In genomic region chr9:89020754-89021153, GRCh38 we compare ENCODE assay signal across 2 cellular contexts.
TF ChIP-seq lines count a peak whose summit lies in the region.

No MANE protein-coding gene starts in this region.

TF ChIP-seq in SK-N-SH treated with all-trans-retinoic acid at 6 μM for 48 hours, 23 proteins besides CTCF, POLR2A, EP300 and RAD21:
- TF ChIP-seq TSHZ2 (CRISPR knock-in tag; IDR thresholded peaks at IDR 0.05) = no peak
- TF ChIP-seq TOX (CRISPR knock-in tag; IDR thresholded peaks at IDR 0.05; ENCODE audit: borderline replicate concordance) = no peak
TF ChIP-seq in SK-N-SH treated with all-trans-retinoic acid at 6 μM for 48 hours: peak in this region for 0.

TF ChIP-seq in HepG2, 621 proteins besides CTCF, POLR2A, EP300 and RAD21 (continued from another document):
- TF ChIP-seq ZNF552 (CRISPR knock-in tag; IDR thresholded peaks at IDR 0.05; ENCODE audit: borderline replicate concordance) = no peak
